Comparison of ENCODE assay signal across 20 cellular contexts in genomic region chr3:178263236-178263916, GRCh38.
DNase-seq lines count a peak whose midpoint lies in the region; ATAC-seq and TF ChIP-seq lines count a peak whose summit lies in the region.
"Had no signal": no experiment of that assay in that cellular context is flagged by ENCODE, and none has a peak within 500 bp of the region (broad histone marks: within the 10 kb centered on the region; RNA-seq: fewer than 3 reads in every experiment).

No MANE protein-coding gene starts in this region.

- H3K4ac ChIP-seq in neuronal stem cell (ENCODE audit: low read length): no peak overlapping the region

- no peak overlapping the region for H3K4me2 ChIP-seq in neuronal stem cell (ENCODE audit: insufficient read depth, low read length, poor library complexity, severe bottlenecking)

- no peak overlapping the region for H4K8ac ChIP-seq in neuronal stem cell (ENCODE audit: low read depth, low read length)

- H2BK120ac ChIP-seq in neuronal stem cell (ENCODE audit: low read depth, low read length): no peak overlapping the region

- peak overlapping the region; percentile 32 for H2AFZ ChIP-seq in neuronal stem cell (ENCODE audit: low read length)

- no peak overlapping the region for H3K27ac ChIP-seq in neuronal stem cell (replicated peaks; ENCODE audit: low read length)
- H3K27ac ChIP-seq: body of pancreas, RWPE1 had no signal

- no peak overlapping the region for H2BK5ac ChIP-seq in neuronal stem cell (ENCODE audit: low read length)

- H3K4me3 ChIP-seq in choroid plexus epithelial cell (ENCODE audit: low read depth, low read length) (no peak overlapping the region), neuronal stem cell (ENCODE audit: low read length in 2 of 2) (no peak overlapping the region)
- H3K4me3 ChIP-seq: body of pancreas had no signal

- H2BK15ac ChIP-seq in neuronal stem cell (ENCODE audit: low read length): no peak overlapping the region

- no peaks in the 10 kb centered on the region for H3K79me1 ChIP-seq in neuronal stem cell (ENCODE audit: low read depth, low read length)

- no peak overlapping the region for H3K23ac ChIP-seq in neuronal stem cell (ENCODE audit: low read depth, low read length, poor library complexity)

- H4K91ac ChIP-seq in neuronal stem cell (ENCODE audit: low read depth, low read length, poor library complexity): no peak overlapping the region

- peaks cover 0 to 8% of the 10 kb centered on the region in 2 donors for H3K4me1 ChIP-seq in neuronal stem cell (ENCODE audit: control insufficient read depth in 2 of 2, insufficient read depth in 1 of 2, low read depth in 1 of 2, low read length in 2 of 2)

- DNase-seq in KBM-7: peak; percentile 88
- DNase-seq in NOMO-1 treated with DMSO at 0.1 percent for 48 hours (lab: John Stamatoyannopoulos, UW; ENCODE audit: unreplicated experiment): peak; percentile 80
- peak; percentile 8 for DNase-seq in choroid plexus epithelial cell (ENCODE audit: low read depth)
- DNase-seq in neuronal stem cell (ENCODE audit: low spot score): no peak
- no peak for DNase-seq in RPMI8226
- DNase-seq: activated CD8-positive, alpha-beta memory T cell treated with anti-CD3 and anti-CD28 coated beads for 24 hours; activated naive CD8-positive, alpha-beta T cell treated with anti-CD3 and anti-CD28 coated beads for 36 hours; body of pancreas; CD8-positive, alpha-beta memory T cell; cortex of kidney; foreskin melanocyte; H7; IMR-90; NCI-H1105; nucleus accumbens; stimulated activated naive CD8-positive, alpha-beta T cell treated with anti-CD3 and anti-CD28 coated beads, Interleukin-15, Interleukin-2, amounts not matched to agents 100 U/mL and 50 U/mL, for 24 hours had no signal

- no peaks in the 10 kb centered on the region for H3K27me3 ChIP-seq in neuronal stem cell (ENCODE audit: control insufficient read depth in 3 of 3, insufficient read depth in 3 of 3, low read depth in 1 of 3, low read length in 3 of 3)
- H3K27me3 ChIP-seq: body of pancreas had no signal

- no peaks in the 10 kb centered on the region for H3K36me3 ChIP-seq in neuronal stem cell (replicated peaks in 1 of 2; ENCODE audit: control insufficient read depth in 2 of 2, insufficient read depth in 2 of 2, low read length in 2 of 2)

- no peak overlapping the region for H2AK5ac ChIP-seq in neuronal stem cell (ENCODE audit: low read depth, low read length)

- no peak overlapping the region for H3K14ac ChIP-seq in neuronal stem cell (ENCODE audit: low read length)

- no peak overlapping the region for H3K9ac ChIP-seq in neuronal stem cell (ENCODE audit: low read depth, low read length, poor library complexity)

- TF ChIP-seq CTCF in choroid plexus epithelial cell (conservative IDR thresholded peaks at IDR 0.05; ENCODE audit: low read depth, low read length): no peak

- no peak for ATAC-seq in GM21423 (IDR thresholded peaks at IDR 0.05; ENCODE audit: unreplicated experiment)
- no peak for ATAC-seq in HG02571 (IDR thresholded peaks at IDR 0.05; ENCODE audit: unreplicated experiment)
- ATAC-seq: body of pancreas; sciatic nerve; stimulated activated naive CD8-positive, alpha-beta T cell treated with anti-CD3 and anti-CD28 coated beads, Interleukin-15, Interleukin-2, amounts not matched to agents 100 U/mL and 50 U/mL, for 24 hours had no signal

- in situ Hi-C loops in KBM-7 (cut with MboI; ENCODE audit: low pct_unique_long_range_greater_than_20kb, low sequenced_read_pairs): no loop called here

- whole genome bisulfite sequencing in neuronal stem cell (ENCODE audit: extremely low coverage in 2 of 2, insufficient read length in 2 of 2, insufficient replicate concordance in 1 of 2), 2 donors: no CpG with 5 or more reads among the region's 2 CpGs

- H3K18ac ChIP-seq in neuronal stem cell (ENCODE audit: low read length): no peak overlapping the region

- H3K9me3 ChIP-seq in neuronal stem cell (replicated peaks in 1 of 2; ENCODE audit: control insufficient read depth in 2 of 2, insufficient read depth in 1 of 2, low read depth in 1 of 2, low read length in 2 of 2): no peaks in the 10 kb centered on the region
- H3K9me3 ChIP-seq: body of pancreas had no signal

- H2BK12ac ChIP-seq in neuronal stem cell (ENCODE audit: low read length): no peak overlapping the region

Comparison
In these comparisons a context has a peak if more than half of its experiments do, and no peak if none do; other contexts are left out.
1. DNase-seq: peak in KBM-7 (single experiment), NOMO-1 treated with DMSO at 0.1 percent for 48 hours (single experiment) and choroid plexus epithelial cell (single experiment); none in neuronal stem cell (single experiment) and RPMI8226 (single experiment).